ENCODE assay signal across 11 cellular contexts in genomic region chr2:162063899-162064298, GRCh38.
DNase-seq lines count a peak whose midpoint lies in the region; ATAC-seq lines count a peak whose summit lies in the region.
"Had no signal": no experiment of that assay in that cellular context is flagged by ENCODE, and none has a peak within 500 bp of the region (broad histone marks: within the 10 kb centered on the region; RNA-seq: fewer than 3 reads in every experiment).

No MANE protein-coding gene starts in this region.

- peaks cover 75% of the 10 kb centered on the region for H3K4me1 Mint-ChIP-seq in activated naive CD8-positive, alpha-beta T cell (ENCODE audit: low read depth)

- no peaks in the 10 kb centered on the region for H3K27me3 Mint-ChIP-seq in activated naive CD8-positive, alpha-beta T cell

- H3K36me3 Mint-ChIP-seq in activated naive CD8-positive, alpha-beta T cell, result peaks cover 14% of the 10 kb centered on the region

- H3K9me3 Mint-ChIP-seq in activated naive CD8-positive, alpha-beta T cell (ENCODE audit: low read depth), result peaks cover 7% of the 10 kb centered on the region

- H3K4me3 Mint-ChIP-seq in activated naive CD8-positive, alpha-beta T cell, result peak overlapping the region; percentile 76
- H3K4me3 Mint-ChIP-seq: H9 had no signal

- H3K27ac Mint-ChIP-seq in activated naive CD8-positive, alpha-beta T cell, result peak overlapping the region; percentile 86
- H3K27ac Mint-ChIP-seq: H9 had no signal

- ATAC-seq in GM19324 (IDR thresholded peaks at IDR 0.05; ENCODE audit: low FRiP score, unreplicated experiment) (peak; percentile 42), HG03039 (IDR thresholded peaks at IDR 0.05; ENCODE audit: unreplicated experiment) (peak; percentile 51), HG02973 (IDR thresholded peaks at IDR 0.05; ENCODE audit: unreplicated experiment) (no peak)

- peak; percentile 83 for DNase-seq in DMS53 treated with DMSO at 0.1 percent for 48 hours (lab: John Stamatoyannopoulos, UW; ENCODE audit: unreplicated experiment)
- no peak for DNase-seq in stimulated activated CD4-positive, alpha-beta T cell treated with anti-CD3 and anti-CD28 coated beads, Interleukin-4, amount 100 ng/mL, for 1 hour
- no peak for DNase-seq in NCI-H526 treated with DMSO at 0.1 percent for 48 hours (lab: John Stamatoyannopoulos, UW)
- DNase-seq in NCI-H69 (lab: John Stamatoyannopoulos, UW), result no peak
- DNase-seq: H9, NCI-H146, SIG-M5 had no signal
